ENCODE assay signal across 2 cellular contexts in the genomic region with DNA sequence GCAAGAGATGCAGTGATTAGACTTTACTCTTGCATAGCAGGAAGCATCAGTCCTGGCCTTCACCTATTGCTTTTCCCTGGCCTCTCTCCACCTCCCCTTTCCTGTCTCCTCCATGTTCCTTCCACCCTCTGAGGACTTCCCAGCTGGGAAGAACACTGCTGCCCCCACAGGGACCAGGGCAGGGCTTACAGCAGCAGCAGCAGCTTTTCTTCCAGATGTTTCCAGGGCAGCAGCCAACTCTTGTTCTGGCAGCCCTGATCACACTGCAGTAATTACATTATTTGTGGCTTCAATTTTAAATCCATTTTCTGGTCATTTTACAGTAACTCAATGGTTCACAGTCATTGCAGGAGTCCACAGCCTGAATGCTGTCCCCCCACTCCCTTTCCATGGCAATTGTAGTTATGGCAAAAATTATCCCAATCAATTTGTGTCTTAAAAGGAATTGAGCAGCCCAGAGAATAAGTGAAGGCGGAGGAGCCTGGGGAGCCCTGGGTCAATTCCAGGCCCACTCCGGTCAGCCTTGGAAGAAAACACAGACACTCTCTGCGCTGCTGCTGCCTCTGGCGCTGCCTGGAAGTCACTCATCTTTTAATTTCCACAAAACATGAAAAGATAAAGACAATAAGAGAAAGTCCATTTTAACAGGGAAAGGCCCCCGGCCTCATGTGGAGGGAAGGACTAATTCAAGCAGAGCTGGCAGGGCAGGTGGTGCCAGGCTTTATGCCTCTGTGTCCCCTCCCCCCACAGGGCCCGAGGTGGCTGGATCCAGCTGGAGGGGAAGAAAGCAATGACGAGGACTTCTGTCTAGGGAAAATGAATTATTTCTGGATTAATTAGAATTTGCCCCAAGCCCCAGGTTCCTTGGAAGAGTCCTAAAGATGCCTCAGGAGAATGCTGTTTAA.
TF ChIP-seq lines count a peak whose summit lies in the region.

No MANE protein-coding gene starts in this region.

TF ChIP-seq in HepG2, 621 proteins besides CTCF, POLR2A, EP300 and RAD21:
- TF ChIP-seq STAG1 (CRISPR knock-in tag; IDR thresholded peaks at IDR 0.05) (0 out of 2 replicates have a peak, but pooled peaks have one; percentile 15), MTF1 (CRISPR knock-in tag; IDR thresholded peaks at IDR 0.05) (no peak)
TF ChIP-seq in HepG2: peak in this region for 1.

TF ChIP-seq in H1, 55 proteins besides CTCF, POLR2A, EP300 and RAD21:
- TF ChIP-seq KDM1A (IDR thresholded peaks at IDR 0.05; ENCODE audit: borderline replicate concordance, low read length), result no peak
- no peak for TF ChIP-seq ASH2L (IDR thresholded peaks at IDR 0.05; ENCODE audit: low read length)
- no peak for TF ChIP-seq RFX5 (IDR thresholded peaks at IDR 0.05; ENCODE audit: borderline replicate concordance, low read depth, low read length)
- TF ChIP-seq, protein P1, sequence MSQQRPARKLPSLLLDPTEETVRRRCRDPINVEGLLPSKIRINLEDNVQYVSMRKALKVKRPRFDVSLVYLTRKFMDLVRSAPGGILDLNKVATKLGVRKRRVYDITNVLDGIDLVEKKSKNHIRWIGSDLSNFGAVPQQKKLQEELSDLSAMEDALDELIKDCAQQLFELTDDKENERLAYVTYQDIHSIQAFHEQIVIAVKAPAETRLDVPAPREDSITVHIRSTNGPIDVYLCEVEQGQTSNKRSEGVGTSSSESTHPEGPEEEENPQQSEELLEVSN (IDR thresholded peaks at IDR 0.05), result no peak
- no peak for TF ChIP-seq SAP30 (IDR thresholded peaks at IDR 0.05; ENCODE audit: insufficient read depth, insufficient replicate concordance, low read length)
- no peak for TF ChIP-seq CBX5 (IDR thresholded peaks at IDR 0.05; ENCODE audit: low read depth, low read length)
- TF ChIP-seq RBBP5 (IDR thresholded peaks at IDR 0.05; ENCODE audit: borderline replicate concordance, low read depth, low read length), result no peak
- TF ChIP-seq NANOG (IDR thresholded peaks at IDR 0.05; ENCODE audit: insufficient read depth, low read depth, low read length, poor library complexity, severe bottlenecking), result no peak
- TF ChIP-seq PHF8 (conservative IDR thresholded peaks at IDR 0.05; ENCODE audit: low read depth, low read length), result no peak
- no peak for TF ChIP-seq HDAC6 (IDR thresholded peaks at IDR 0.05; ENCODE audit: low read depth, low read length)
- TF ChIP-seq HDAC2 (IDR thresholded peaks at IDR 0.05; ENCODE audit: borderline replicate concordance in 1 of 2, low read depth in 2 of 2, low read length in 2 of 2), result no peak
- no peak for TF ChIP-seq TCF12 (IDR thresholded peaks at IDR 0.05; ENCODE audit: low read depth, low read length)
- no peak for TF ChIP-seq RNF2 (IDR thresholded peaks at IDR 0.05; ENCODE audit: borderline replicate concordance, low read depth, low read length, missing control alignments, poor library complexity, severe bottlenecking)
- TF ChIP-seq SUZ12 (IDR thresholded peaks at IDR 0.05; ENCODE audit: low read length), result no peak
- TF ChIP-seq SIN3A (conservative IDR thresholded peaks at IDR 0.05 in 1 of 2, IDR thresholded peaks at IDR 0.05 in 1 of 2; ENCODE audit: low read depth in 1 of 2, low read length in 2 of 2), result no peak
- TF ChIP-seq, protein P2, sequence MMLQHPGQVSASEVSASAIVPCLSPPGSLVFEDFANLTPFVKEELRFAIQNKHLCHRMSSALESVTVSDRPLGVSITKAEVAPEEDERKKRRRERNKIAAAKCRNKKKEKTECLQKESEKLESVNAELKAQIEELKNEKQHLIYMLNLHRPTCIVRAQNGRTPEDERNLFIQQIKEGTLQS (IDR thresholded peaks at IDR 0.05; ENCODE audit: insufficient read depth, low read depth, low read length), result no peak
- no peak for TF ChIP-seq TEAD4 (IDR thresholded peaks at IDR 0.05; ENCODE audit: low read depth, low read length)
- no peak for TF ChIP-seq CHD2 (IDR thresholded peaks at IDR 0.05; ENCODE audit: low read length)
- TF ChIP-seq BACH1 (IDR thresholded peaks at IDR 0.05; ENCODE audit: low read length), result no peak
